In genomic region chr1:8430476-8430875, GRCh38 we compare ENCODE assay signal across 14 cellular contexts.
A peak's percentile ranks its signal among the peaks of the same experiment; 100 is the strongest.
DNase-seq lines count a peak whose midpoint lies in the region; ATAC-seq and TF ChIP-seq lines count a peak whose summit lies in the region.
"Had no signal": no experiment of that assay in that cellular context is flagged by ENCODE, and none has a peak within 500 bp of the region (broad histone marks: within the 10 kb centered on the region; RNA-seq: fewer than 3 reads in every experiment).

No MANE protein-coding gene starts in this region.

- intact Hi-C loops in CD4-positive, alpha-beta memory T cell (cut with micrococcal nuclease) = no loop called here
- intact Hi-C loops in activated T-helper 1 cell treated with anti-CD3 and anti-CD28 coated beads, Interleukin-12 subunit alpha, Interleukin-12 subunit beta, Interleukin-2, Interleukin-4 antibody, amounts not matched to agents 30 ng/mL and 10 ng/mL and 1 ng/mL, durations not matched to agents 14 hours and 24 hours and 36 hours (cut with micrococcal nuclease) = loop anchor here (2.0 kb wide), 2 partner anchors 16 to 42 kb away; no protein-coding TSS in a partner anchor
- intact Hi-C loops in natural killer cell (cut with micrococcal nuclease) = loop anchor here (5.0 kb wide), 1 partner anchor 33 kb away; no protein-coding TSS in a partner anchor
- intact Hi-C loops in Caco-2 (cut with micrococcal nuclease; ENCODE audit: unreplicated experiment) = no loop called here

- H3K9me3 ChIP-seq in CD4-positive, alpha-beta memory T cell (ENCODE audit: control insufficient read depth in 1 of 2, low read length in 2 of 2) = no peaks in the 10 kb centered on the region
- H3K9me3 ChIP-seq in Caco-2 (no peaks in the 10 kb centered on the region), upper lobe of left lung (no peaks in the 10 kb centered on the region), tibial nerve (no peaks in the 10 kb centered on the region)
- H3K9me3 ChIP-seq: MG63, prostate gland, thoracic aorta had no signal

- peak in 1 of 5 donors; percentile 33 for DNase-seq in CD4-positive, alpha-beta memory T cell
- peak; percentile 35 for DNase-seq in activated T-helper 1 cell treated with anti-CD3 and anti-CD28 coated beads, Interleukin-12 subunit alpha, Interleukin-12 subunit beta, Interleukin-2, Interleukin-4 antibody, amounts not matched to agents 30 ng/mL and 10 ng/mL and 1 ng/mL, durations not matched to agents 14 hours and 24 hours and 36 hours (ENCODE audit: low spot score)
- no peak for DNase-seq in natural killer cell
- DNase-seq in Caco-2 = no peak
- no peak for DNase-seq in upper lobe of left lung
- no peak for DNase-seq in GM19240 (ENCODE audit: insufficient read length, low spot score)
- DNase-seq in tibial nerve (ENCODE audit: low spot score in 2 of 2) = no peak
- DNase-seq: dermis blood vessel endothelial cell, MG63 had no signal

- TF ChIP-seq EP300 in upper lobe of left lung (IDR thresholded peaks at IDR 0.05) = no peak
- TF ChIP-seq EP300 in tibial nerve (IDR thresholded peaks at IDR 0.05) = no peak

- H3K4me1 Mint-ChIP-seq in CD4-positive, alpha-beta memory T cell = peaks cover 53 to 77% (median 63%) of the 10 kb centered on the region in 4 donors
- peaks cover 46 to 67% (median 47%) of the 10 kb centered on the region in 3 donors for H3K4me1 Mint-ChIP-seq in IgD-negative memory B cell
- H3K4me1 Mint-ChIP-seq in activated T-helper 1 cell treated with anti-CD3 and anti-CD28 coated beads, Interleukin-12 subunit alpha, Interleukin-12 subunit beta, Interleukin-2, Interleukin-4 antibody, amounts not matched to agents 30 ng/mL and 10 ng/mL and 1 ng/mL, durations not matched to agents 14 hours and 24 hours and 36 hours (ENCODE audit: low read depth) = peaks cover 64% of the 10 kb centered on the region
- H3K4me1 Mint-ChIP-seq in natural killer cell = peaks cover 65 to 71% of the 10 kb centered on the region in 2 donors
- H3K4me1 Mint-ChIP-seq in Caco-2 (ENCODE audit: low read depth, unreplicated experiment) = peaks cover 16% of the 10 kb centered on the region

- peak overlapping the region; percentile 60 to 91 (median 85) for H3K27ac Mint-ChIP-seq in CD4-positive, alpha-beta memory T cell
- H3K27ac Mint-ChIP-seq in IgD-negative memory B cell (peak overlapping the region in 2 of 3 donors; percentile 57 to 89), natural killer cell (peak overlapping the region in 1 of 2 donors; percentile 54), Caco-2 (ENCODE audit: unreplicated experiment) (no peak overlapping the region)
- H3K27ac Mint-ChIP-seq in activated T-helper 1 cell treated with anti-CD3 and anti-CD28 coated beads, Interleukin-12 subunit alpha, Interleukin-12 subunit beta, Interleukin-2, Interleukin-4 antibody, amounts not matched to agents 30 ng/mL and 10 ng/mL and 1 ng/mL, durations not matched to agents 14 hours and 24 hours and 36 hours = peak overlapping the region; percentile 79

- H3K27ac ChIP-seq in CD4-positive, alpha-beta memory T cell (ENCODE audit: low read depth, low read length) = peak overlapping the region; percentile 53
- H3K27ac ChIP-seq in upper lobe of left lung = no peak overlapping the region
- peak overlapping the region in 1 of 4 donors; percentile 21 for H3K27ac ChIP-seq in tibial nerve
- H3K27ac ChIP-seq: prostate gland, thoracic aorta, WERI-Rb-1 had no signal

- TF ChIP-seq CTCF in natural killer cell (IDR thresholded peaks at IDR 0.05) (no peak), Caco-2 (IDR thresholded peaks at IDR 0.05; ENCODE audit: insufficient read depth in 1 of 2, low read depth in 1 of 2, low read length in 1 of 2, severe bottlenecking in 1 of 2, unreplicated experiment in 1 of 2) (no peak), upper lobe of left lung (IDR thresholded peaks at IDR 0.05) (no peak), tibial nerve (IDR thresholded peaks at IDR 0.05) (no peak)

- H3K4me3 Mint-ChIP-seq in CD4-positive, alpha-beta memory T cell = peak overlapping the region in 7 of 8 donors; percentile 35 to 82 (median 73)
- H3K4me3 Mint-ChIP-seq in IgD-negative memory B cell (peak overlapping the region in 3 of 4 donors; percentile 62 to 83 (median 73)), natural killer cell (no peak overlapping the region), Caco-2 (ENCODE audit: unreplicated experiment) (no peak overlapping the region)
- peak overlapping the region; percentile 19 for H3K4me3 Mint-ChIP-seq in activated T-helper 1 cell treated with anti-CD3 and anti-CD28 coated beads, Interleukin-12 subunit alpha, Interleukin-12 subunit beta, Interleukin-2, Interleukin-4 antibody, amounts not matched to agents 30 ng/mL and 10 ng/mL and 1 ng/mL, durations not matched to agents 14 hours and 24 hours and 36 hours
- H3K4me3 Mint-ChIP-seq: activated T-cell treated with anti-CD3 and anti-CD28 coated beads, Interleukin-2, amount 50 U/mL, for 4 hours had no signal

- H3K9me3 Mint-ChIP-seq in CD4-positive, alpha-beta memory T cell = no peaks in the 10 kb centered on the region
- H3K9me3 Mint-ChIP-seq in IgD-negative memory B cell (no peaks in the 10 kb centered on the region), natural killer cell (no peaks in the 10 kb centered on the region), Caco-2 (ENCODE audit: unreplicated experiment) (no peaks in the 10 kb centered on the region)
- no peaks in the 10 kb centered on the region for H3K9me3 Mint-ChIP-seq in activated T-helper 1 cell treated with anti-CD3 and anti-CD28 coated beads, Interleukin-12 subunit alpha, Interleukin-12 subunit beta, Interleukin-2, Interleukin-4 antibody, amounts not matched to agents 30 ng/mL and 10 ng/mL and 1 ng/mL, durations not matched to agents 14 hours and 24 hours and 36 hours
- H3K9me3 Mint-ChIP-seq: activated T-cell treated with anti-CD3 and anti-CD28 coated beads, Interleukin-2, amount 50 U/mL, for 4 hours had no signal

- H3K36me3 ChIP-seq in CD4-positive, alpha-beta memory T cell (ENCODE audit: insufficient read depth, low read length) = no peaks in the 10 kb centered on the region
- H3K36me3 ChIP-seq in Caco-2 (ENCODE audit: control insufficient read depth, insufficient read depth, low read length) (no peaks in the 10 kb centered on the region), upper lobe of left lung (no peaks in the 10 kb centered on the region), tibial nerve (no peaks in the 10 kb centered on the region)
- H3K36me3 ChIP-seq: MG63, prostate gland, thoracic aorta had no signal

- no peak overlapping the region for H3K4me3 ChIP-seq in CD4-positive, alpha-beta memory T cell (ENCODE audit: low read length in 2 of 2)
- H3K4me3 ChIP-seq in Caco-2 (ENCODE audit: low read depth, low read length) = no peak overlapping the region
- H3K4me3 ChIP-seq in upper lobe of left lung = no peak overlapping the region
- H3K4me3 ChIP-seq in tibial nerve = no peak overlapping the region
- H3K4me3 ChIP-seq: MG63, prostate gland, thoracic aorta had no signal

- WGBS in upper lobe of left lung, 2 donors = 71 to 73% methylated on average over 2 of the region's 2 CpGs
- 65 to 74% methylated on average over 2 of the region's 2 CpGs for WGBS in tibial nerve, 2 donors

- peaks cover 66% of the 10 kb centered on the region for H3K4me1 ChIP-seq in CD4-positive, alpha-beta memory T cell (ENCODE audit: insufficient read depth, low read length)
- peaks cover 2% of the 10 kb centered on the region; the same call in 1 of the 2 replicates for H3K4me1 ChIP-seq in Caco-2
- H3K4me1 ChIP-seq in upper lobe of left lung = peaks cover 19 to 40% (median 22%) of the 10 kb centered on the region in 4 donors
- H3K4me1 ChIP-seq in tibial nerve = peaks cover 0 to 58% (median 22%) of the 10 kb centered on the region in 4 donors

- peak; percentile 27 to 49 (median 38) for ATAC-seq in natural killer cell
- no peak for ATAC-seq in upper lobe of left lung (ENCODE audit: low FRiP score in 2 of 2)

- H3K27me3 Mint-ChIP-seq in CD4-positive, alpha-beta memory T cell = no peaks in the 10 kb centered on the region
- H3K27me3 Mint-ChIP-seq in IgD-negative memory B cell (no peaks in the 10 kb centered on the region), natural killer cell (ENCODE audit: low read depth in 2 of 2) (peaks cover 18% of the 10 kb centered on the region in 2 donors), Caco-2 (ENCODE audit: insufficient read depth, unreplicated experiment) (no peaks in the 10 kb centered on the region)
- H3K27me3 Mint-ChIP-seq in activated T-helper 1 cell treated with anti-CD3 and anti-CD28 coated beads, Interleukin-12 subunit alpha, Interleukin-12 subunit beta, Interleukin-2, Interleukin-4 antibody, amounts not matched to agents 30 ng/mL and 10 ng/mL and 1 ng/mL, durations not matched to agents 14 hours and 24 hours and 36 hours (ENCODE audit: insufficient read depth) = no peaks in the 10 kb centered on the region

- no peaks in the 10 kb centered on the region for H3K27me3 ChIP-seq in CD4-positive, alpha-beta memory T cell (ENCODE audit: insufficient read depth, low read length)
- H3K27me3 ChIP-seq in Caco-2 (replicated peaks; ENCODE audit: control insufficient read depth, insufficient read depth, low read length) = no peaks in the 10 kb centered on the region
- no peaks in the 10 kb centered on the region for H3K27me3 ChIP-seq in upper lobe of left lung
- H3K27me3 ChIP-seq in tibial nerve = no peaks in the 10 kb centered on the region
- H3K27me3 ChIP-seq: MG63 had no signal

- H3K36me3 Mint-ChIP-seq in CD4-positive, alpha-beta memory T cell = peaks cover 0 to 6% of the 10 kb centered on the region in 2 donors
- peaks cover 5% of the 10 kb centered on the region for H3K36me3 Mint-ChIP-seq in IgD-negative memory B cell
- peaks cover 12% of the 10 kb centered on the region for H3K36me3 Mint-ChIP-seq in activated T-helper 1 cell treated with anti-CD3 and anti-CD28 coated beads, Interleukin-12 subunit alpha, Interleukin-12 subunit beta, Interleukin-2, Interleukin-4 antibody, amounts not matched to agents 30 ng/mL and 10 ng/mL and 1 ng/mL, durations not matched to agents 14 hours and 24 hours and 36 hours (ENCODE audit: low read depth)
- H3K36me3 Mint-ChIP-seq in natural killer cell = no peaks in the 10 kb centered on the region
- H3K36me3 Mint-ChIP-seq in Caco-2 (ENCODE audit: insufficient read depth, unreplicated experiment) = peaks cover 23% of the 10 kb centered on the region

- CTCF ChIA-PET in CD4-positive, alpha-beta memory T cell (lab: Charles Lee; ENCODE audit: partially characterized antibody) = interaction anchor here (0.7 to 2.8 kb wide), 14 partner anchors 9 to 95 kb away, joined by 3 to 22 read pairs (median 5); no protein-coding TSS in a partner anchor
- CTCF ChIA-PET in Caco-2 (lab: Charles Lee) = interaction anchor here (0.6 to 1.1 kb wide), 3 partner anchors 10 to 452 kb away, joined by 3 to 4 read pairs (median 4); no protein-coding TSS in a partner anchor

- TF ChIP-seq POLR2A in upper lobe of left lung (IDR thresholded peaks at IDR 0.05) (no peak), tibial nerve (IDR thresholded peaks at IDR 0.05) (no peak)

- POLR2A ChIA-PET in CD4-positive, alpha-beta memory T cell (lab: Charles Lee; ENCODE audit: partially characterized antibody) = interaction anchor here (1.0 to 1.9 kb wide), 6 partner anchors 11 to 103 kb away, joined by 3 to 10 read pairs (median 4); no protein-coding TSS in a partner anchor
- POLR2A ChIA-PET in Caco-2 (lab: Charles Lee) = interaction anchor here (0.6 kb wide), 1 partner anchor 52 kb away, joined by 3 read pairs; no protein-coding TSS in a partner anchor

- BruUV-seq in Caco-2 (replicated peaks; lab: Mats Ljungman, UMichigan) = no TSS peak

Comparison
In these comparisons a context has a peak if more than half of its experiments do, and no peak if none do; other contexts are left out.
1. H3K4me3 Mint-ChIP-seq: peak in CD4-positive, alpha-beta memory T cell (7 of 8), IgD-negative memory B cell (3 of 4) and activated T-helper 1 cell treated with anti-CD3 and anti-CD28 coated beads, Interleukin-12 subunit alpha, Interleukin-12 subunit beta, Interleukin-2, Interleukin-4 antibody, amounts not matched to agents 30 ng/mL and 10 ng/mL and 1 ng/mL, durations not matched to agents 14 hours and 24 hours and 36 hours (single experiment); none in natural killer cell (single experiment) and Caco-2 (single experiment).
2. ATAC-seq: peak in natural killer cell (3 of 3); none in upper lobe of left lung (0 of 2).
3. intact Hi-C loops: an anchor here in activated T-helper 1 cell treated with anti-CD3 and anti-CD28 coated beads, Interleukin-12 subunit alpha, Interleukin-12 subunit beta, Interleukin-2, Interleukin-4 antibody, amounts not matched to agents 30 ng/mL and 10 ng/mL and 1 ng/mL, durations not matched to agents 14 hours and 24 hours and 36 hours (2.0 kb wide) and natural killer cell (5.0 kb wide); none called in CD4-positive, alpha-beta memory T cell and Caco-2.